26 cellular contexts compared by ENCODE assay signal in genomic region chr4:88753658-88754431, GRCh38. TPM values are rescaled to one million over a fixed set of nuclear protein-coding genes. Genes with fewer than 3 reads are reported as not detected.
DNase-seq lines count a peak whose midpoint lies in the region; ATAC-seq, FAIRE-seq and TF ChIP-seq lines count a peak whose summit lies in the region.
"Had no signal": no experiment of that assay in that cellular context is flagged by ENCODE, and none has a peak within 500 bp of the region (broad histone marks: within the 10 kb centered on the region; RNA-seq: fewer than 3 reads in every experiment).

No MANE protein-coding gene starts in this region.

- peak; percentile 19 for DNase-seq in HuH-7.5 (ENCODE audit: low spot score)
- DNase-seq in kidney tubule cell (ENCODE audit: low spot score) = peak; percentile 60
- no peak for DNase-seq in progenitor cell of endocrine pancreas (ENCODE audit: low spot score, unreplicated experiment)
- DNase-seq in NCI-H1048 (lab: John Stamatoyannopoulos, UW) = no peak
- no peak for DNase-seq in GM12891 (ENCODE audit: insufficient read length, low spot score)
- no peak for DNase-seq in NCI-H524 (lab: John Stamatoyannopoulos, UW)
- DNase-seq: activated CD4-positive, alpha-beta T cell treated with anti-CD3 and anti-CD28 coated beads for 4 hours; activated effector memory CD4-positive, alpha-beta T cell treated with anti-CD3 and anti-CD28 coated beads, Interleukin-2, amount 50 U/mL, for 16 hours; activated naive CD8-positive, alpha-beta T cell treated with anti-CD3 and anti-CD28 coated beads for 36 hours; activated T-cell treated with anti-CD3 and anti-CD28 coated beads, Interleukin-2, amount 50 U/mL, for 1 hour; hypothalamus; KG1; lower lobe of right lung; MM.1S; NCI-H1436; nephron progenitor cell; stimulated activated CD4-positive, alpha-beta T cell treated with anti-CD3 and anti-CD28 coated beads, Interleukin-15, amount 100 ng/mL, for 24 hours; stimulated activated naive B cell treated with anti-CD40 and anti-IgM and Interleukin-4, amounts not matched to agents 10 μg/mL and 1 μg/mL and 100 μg/mL, for 72 hours; uterus had no signal

- H3K27ac Mint-ChIP-seq in progenitor cell of endocrine pancreas = peak overlapping the region; percentile 37
- H3K27ac Mint-ChIP-seq: activated naive CD8-positive, alpha-beta T cell treated with anti-CD3 and anti-CD28 coated beads for 36 hours; nephron progenitor cell; stimulated activated naive B cell treated with anti-CD40 and anti-IgM and Interleukin-4, amounts not matched to agents 10 μg/mL and 1 μg/mL and 100 μg/mL, for 72 hours had no signal

- no peaks in the 10 kb centered on the region for H3K9me3 Mint-ChIP-seq in progenitor cell of endocrine pancreas (ENCODE audit: low read depth)
- H3K9me3 Mint-ChIP-seq: activated naive CD8-positive, alpha-beta T cell treated with anti-CD3 and anti-CD28 coated beads for 36 hours; central memory CD8-positive, alpha-beta T cell; nephron progenitor cell; stimulated activated naive B cell treated with anti-CD40 and anti-IgM and Interleukin-4, amounts not matched to agents 10 μg/mL and 1 μg/mL and 100 μg/mL, for 72 hours had no signal

- peaks cover 28% of the 10 kb centered on the region for H3K4me1 Mint-ChIP-seq in progenitor cell of endocrine pancreas (ENCODE audit: low read depth)
- H3K4me1 Mint-ChIP-seq: activated naive CD8-positive, alpha-beta T cell treated with anti-CD3 and anti-CD28 coated beads for 36 hours; central memory CD8-positive, alpha-beta T cell; stimulated activated naive B cell treated with anti-CD40 and anti-IgM and Interleukin-4, amounts not matched to agents 10 μg/mL and 1 μg/mL and 100 μg/mL, for 72 hours had no signal

- TF ChIP-seq CTCF in progenitor cell of endocrine pancreas (IDR thresholded peaks at IDR 0.05; ENCODE audit: unreplicated experiment) = no peak

- ATAC-seq in GM19463 (IDR thresholded peaks at IDR 0.05; ENCODE audit: unreplicated experiment) (peak; percentile 70), GM21528 (IDR thresholded peaks at IDR 0.05; ENCODE audit: low FRiP score, unreplicated experiment) (no peak)
- ATAC-seq: gastroesophageal sphincter; lower lobe of right lung; stimulated activated naive B cell treated with anti-CD40 and anti-IgM and Interleukin-4, amounts not matched to agents 10 μg/mL and 1 μg/mL and 100 μg/mL, for 72 hours had no signal

- no peak for FAIRE-seq in GM12891 (lab: Jason Lieb, UNC)
- FAIRE-seq: endothelial cell of umbilical vein, GM12892, H54 had no signal

- TF ChIP-seq POLR2A in GM12891 (IDR thresholded peaks at IDR 0.05; ENCODE audit: low read depth, low read length) = no peak

- H3K27me3 Mint-ChIP-seq in progenitor cell of endocrine pancreas = no peaks in the 10 kb centered on the region
- H3K27me3 Mint-ChIP-seq: stimulated activated naive B cell treated with anti-CD40 and anti-IgM and Interleukin-4, amounts not matched to agents 10 μg/mL and 1 μg/mL and 100 μg/mL, for 72 hours had no signal

- peaks cover 15% of the 10 kb centered on the region for H3K36me3 Mint-ChIP-seq in progenitor cell of endocrine pancreas (ENCODE audit: insufficient read depth)
- H3K36me3 Mint-ChIP-seq: stimulated activated naive B cell treated with anti-CD40 and anti-IgM and Interleukin-4, amounts not matched to agents 10 μg/mL and 1 μg/mL and 100 μg/mL, for 72 hours had no signal

- no peak overlapping the region for H3K4me3 Mint-ChIP-seq in progenitor cell of endocrine pancreas (ENCODE audit: low read depth)
- H3K4me3 Mint-ChIP-seq: activated naive CD8-positive, alpha-beta T cell treated with anti-CD3 and anti-CD28 coated beads for 36 hours; central memory CD8-positive, alpha-beta T cell; nephron progenitor cell; stimulated activated naive B cell treated with anti-CD40 and anti-IgM and Interleukin-4, amounts not matched to agents 10 μg/mL and 1 μg/mL and 100 μg/mL, for 72 hours had no signal

TF ChIP-seq in GM12891, 5 proteins besides CTCF, POLR2A, EP300 and RAD21:
- TF ChIP-seq PAX5 (IDR thresholded peaks at IDR 0.05; ENCODE audit: insufficient read depth, low read length, severe bottlenecking) = no peak
- TF ChIP-seq POLR2AphosphoS5 (IDR thresholded peaks at IDR 0.05; ENCODE audit: low read depth, low read length) = no peak
- TF ChIP-seq TAF1 (IDR thresholded peaks at IDR 0.05; ENCODE audit: low read depth, low read length) = no peak
- TF ChIP-seq POU2F2 (IDR thresholded peaks at IDR 0.05; ENCODE audit: low read depth, low read length) = no peak
- TF ChIP-seq SPI1 (IDR thresholded peaks at IDR 0.05; ENCODE audit: low read depth, low read length) = no peak

RNA-seq across cellular contexts. Expression of gene NAP1L5, which starts 56.2 kb away (rescaled TPM):
- total RNA-seq in progenitor cell of endocrine pancreas = 3.6 and 3.9 TPM in 2 replicates
- 2.0 TPM for polyA plus RNA-seq in GM12891 (2012; ENCODE audit: low read depth, missing spikeins)

Comparison
In these comparisons a context has a peak if more than half of its experiments do, and no peak if none do; other contexts are left out.
1. DNase-seq: peak in HuH-7.5 (single experiment) and kidney tubule cell (single experiment); none in progenitor cell of endocrine pancreas (single experiment), NCI-H1048 (single experiment), GM12891 (single experiment) and NCI-H524 (0 of 2).